ENCODE assay signal across 29 cellular contexts in the genomic region with DNA sequence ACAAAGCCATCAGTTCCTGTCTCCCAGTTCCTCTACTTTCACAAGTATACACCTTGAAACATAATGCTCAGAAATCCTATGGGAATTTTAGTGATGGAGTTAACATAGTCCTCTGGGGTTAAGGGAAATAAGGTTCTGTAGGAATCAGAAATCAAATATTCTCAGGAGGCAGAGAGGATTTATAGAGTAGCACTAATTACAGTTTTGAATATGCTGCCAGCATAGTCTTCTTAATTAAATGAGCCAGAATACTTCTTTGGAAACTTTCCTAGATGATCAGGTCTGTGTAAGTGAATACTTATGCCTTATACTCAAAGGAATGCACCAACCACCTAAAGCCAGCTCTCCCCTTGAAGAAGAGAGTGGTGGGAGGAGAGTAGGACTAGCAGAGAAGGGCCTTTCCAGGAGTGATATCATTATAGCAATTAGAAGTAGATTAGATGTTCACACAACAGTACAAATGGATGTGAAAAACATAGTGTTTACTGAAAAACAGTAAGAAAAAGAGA. TPM values are rescaled to one million over a fixed set of nuclear protein-coding genes. Genes with fewer than 3 reads are reported as not detected.
"Had no signal": no experiment of that assay in that cellular context is flagged by ENCODE, and none has a peak within 500 bp of the region (broad histone marks: within the 10 kb centered on the region; RNA-seq: fewer than 3 reads in every experiment).

No MANE protein-coding gene starts in this region.

- DNase-seq: natural killer cell; occipital lobe; ovary; posterior cingulate gyrus; psoas muscle; right cardiac atrium; right lobe of liver; sigmoid colon; small intestine; stimulated activated CD4-positive, alpha-beta T cell treated with anti-CD3 and anti-CD28 coated beads, Interleukin-15, amount 100 ng/mL, for 24 hours; stimulated activated CD4-positive, alpha-beta T cell treated with anti-CD3 and anti-CD28 coated beads, Interleukin-2, amount 100 ng/mL, for 24 hours; stimulated activated CD4-positive, alpha-beta T cell treated with anti-CD3 and anti-CD28 coated beads, Interleukin-2, amount 100 ng/mL, for 48 hours; stimulated activated CD4-positive, alpha-beta T cell treated with anti-CD3 and anti-CD28 coated beads, Interleukin-4, amount 100 ng/mL, for 24 hours; stimulated activated naive B cell treated with anti-CD40 and anti-IgM and Interleukin-4, amounts not matched to agents 10 μg/mL and 1 μg/mL and 100 μg/mL, for 72 hours; stimulated activated naive CD4-positive, alpha-beta T cell treated with Interleukin-2 at 50 U/mL for 16 hours; stomach; thyroid gland; trophoblast cell; upper lobe of left lung had no signal

- H3K27ac Mint-ChIP-seq: natural killer cell; nephron; neural progenitor cell; progenitor cell of endocrine pancreas; stimulated activated effector memory CD8-positive, alpha-beta T cell treated with anti-CD3 and anti-CD28 coated beads, Interleukin-12 subunit alpha, Interleukin-12 subunit beta, amount 100 ng/mL, for 72 hours; stimulated activated naive B cell treated with anti-CD40 and anti-IgM and Interleukin-4, amounts not matched to agents 10 μg/mL and 1 μg/mL and 100 μg/mL, for 72 hours; stimulated activated naive CD8-positive, alpha-beta T cell treated with anti-CD3 and anti-CD28 coated beads, Interleukin-15, Interleukin-2, amounts not matched to agents 100 ng/mL and 50 ng/mL, for 24 hours had no signal

- H3K36me3 Mint-ChIP-seq: natural killer cell; neural progenitor cell; stimulated activated effector memory CD8-positive, alpha-beta T cell treated with anti-CD3 and anti-CD28 coated beads, Interleukin-12 subunit alpha, Interleukin-12 subunit beta, amount 100 ng/mL, for 72 hours; stimulated activated naive B cell treated with anti-CD40 and anti-IgM and Interleukin-4, amounts not matched to agents 10 μg/mL and 1 μg/mL and 100 μg/mL, for 72 hours had no signal

- ATAC-seq: natural killer cell; psoas muscle; right cardiac atrium; right lobe of liver; stimulated activated effector memory CD8-positive, alpha-beta T cell treated with anti-CD3 and anti-CD28 coated beads, Interleukin-12 subunit alpha, Interleukin-12 subunit beta, amount 100 ng/mL, for 72 hours; stimulated activated naive B cell treated with anti-CD40 and anti-IgM and Interleukin-4, amounts not matched to agents 10 μg/mL and 1 μg/mL and 100 μg/mL, for 72 hours had no signal

- H3K27ac ChIP-seq: neural progenitor cell, ovary, parathyroid adenoma, psoas muscle, right lobe of liver, sigmoid colon, stomach, thoracic aorta, thyroid gland, tibial nerve, upper lobe of left lung, vagina had no signal

- FAIRE-seq: small intestine, urothelium cell line had no signal

- H3K27me3 Mint-ChIP-seq: progenitor cell of endocrine pancreas had no signal

- H3K4me3 ChIP-seq: neural progenitor cell, ovary, psoas muscle, right lobe of liver, sigmoid colon, stomach, thoracic aorta, thyroid gland, tibial nerve, upper lobe of left lung, vagina had no signal

- H3K9ac ChIP-seq: neural progenitor cell, parathyroid adenoma had no signal

- H2AFZ ChIP-seq: neural progenitor cell, parathyroid adenoma had no signal

- H3K9me3 Mint-ChIP-seq: stimulated activated naive CD8-positive, alpha-beta T cell treated with anti-CD3 and anti-CD28 coated beads, Interleukin-15, Interleukin-2, amounts not matched to agents 100 ng/mL and 50 ng/mL, for 24 hours had no signal

- H3K4me2 ChIP-seq: neural progenitor cell had no signal

- H3K4me1 Mint-ChIP-seq: natural killer cell; nephron; neural progenitor cell; stimulated activated effector memory CD8-positive, alpha-beta T cell treated with anti-CD3 and anti-CD28 coated beads, Interleukin-12 subunit alpha, Interleukin-12 subunit beta, amount 100 ng/mL, for 72 hours; stimulated activated naive B cell treated with anti-CD40 and anti-IgM and Interleukin-4, amounts not matched to agents 10 μg/mL and 1 μg/mL and 100 μg/mL, for 72 hours had no signal

- H3K4me3 Mint-ChIP-seq: natural killer cell; nephron; neural progenitor cell; stimulated activated effector memory CD8-positive, alpha-beta T cell treated with anti-CD3 and anti-CD28 coated beads, Interleukin-12 subunit alpha, Interleukin-12 subunit beta, amount 100 ng/mL, for 72 hours; stimulated activated naive B cell treated with anti-CD40 and anti-IgM and Interleukin-4, amounts not matched to agents 10 μg/mL and 1 μg/mL and 100 μg/mL, for 72 hours; stimulated activated naive CD8-positive, alpha-beta T cell treated with anti-CD3 and anti-CD28 coated beads, Interleukin-15, Interleukin-2, amounts not matched to agents 100 ng/mL and 50 ng/mL, for 24 hours had no signal

- H3K27me3 ChIP-seq: neural progenitor cell, ovary, right lobe of liver, sigmoid colon, stomach, thyroid gland, tibial nerve, upper lobe of left lung, vagina had no signal

- H3K79me2 ChIP-seq: parathyroid adenoma had no signal

- H3K36me3 ChIP-seq: neural progenitor cell, ovary, right lobe of liver, sigmoid colon, stomach, thoracic aorta, thyroid gland, tibial nerve, upper lobe of left lung, vagina had no signal

- H3K4me1 ChIP-seq: parathyroid adenoma, psoas muscle, right lobe of liver, sigmoid colon, stomach, thyroid gland, tibial nerve, upper lobe of left lung, vagina had no signal

- H3K9me3 ChIP-seq: ovary, psoas muscle, right lobe of liver, sigmoid colon, stomach, thoracic aorta, thyroid gland, tibial nerve, upper lobe of left lung, vagina had no signal

RNA-seq across cellular contexts. Expression of gene DIRAS3, which starts 31.4 kb away (rescaled TPM):
- total RNA-seq: natural killer cell had no signal
